8 cellular contexts compared by ENCODE assay signal in genomic region chr17:56592487-56593072, GRCh38. TPM values are rescaled to one million over a fixed set of nuclear protein-coding genes. Genes with fewer than 3 reads are reported as not detected.
DNase-seq lines count a peak whose midpoint lies in the region; ATAC-seq, FAIRE-seq and TF ChIP-seq lines count a peak whose summit lies in the region.

No MANE protein-coding gene starts in this region.

- H3K14ac ChIP-seq in trophoblast cell (ENCODE audit: low read length): peak overlapping the region; percentile 88

- TF ChIP-seq CTCF in BJ (IDR thresholded peaks at IDR 0.05; ENCODE audit: insufficient read depth, low read depth, low read length) (peak; percentile 58), heart right ventricle (IDR thresholded peaks at IDR 0.05) (peak; percentile 82 to 99 (median 96))

- FAIRE-seq in urothelium cell line (lab: Jason Lieb, UNC): peak; percentile 88

- H3K9me3 ChIP-seq in heart right ventricle: no peaks in the 10 kb centered on the region
- H3K9me3 ChIP-seq in trophoblast cell (ENCODE audit: insufficient read depth, low read depth, low read length): no peaks in the 10 kb centered on the region

- peak overlapping the region; percentile 80 for H3K4me3 Mint-ChIP-seq in activated naive CD8-positive, alpha-beta T cell

- POLR2A ChIA-PET in BJ (lab: Charles Lee): no interaction called here

- H3K27me3 Mint-ChIP-seq in activated naive CD8-positive, alpha-beta T cell: peaks cover 13% of the 10 kb centered on the region

- H3K18ac ChIP-seq in trophoblast cell (ENCODE audit: low read length): peak overlapping the region; percentile 98

- H3K23ac ChIP-seq in trophoblast cell (ENCODE audit: low read length): no peak overlapping the region

- peak overlapping the region; percentile 75 for H3K9ac ChIP-seq in trophoblast cell (ENCODE audit: low read length)

- peak overlapping the region; percentile 94 for H2BK5ac ChIP-seq in trophoblast cell (ENCODE audit: low read depth, low read length, poor library complexity)

- peak overlapping the region; percentile 77 for H3K4ac ChIP-seq in trophoblast cell (ENCODE audit: low read depth, low read length)

- H4K12ac ChIP-seq in trophoblast cell (ENCODE audit: low read depth, low read length): peak overlapping the region; percentile 95

- CTCF ChIA-PET in BJ (lab: Yijun Ruan, JAX): interaction anchor here (0.6 to 12.8 kb wide), 20 partner anchors 9 to 821 kb away, joined by 3 to 274 read pairs (median 4); no protein-coding TSS in a partner anchor

- H3K27ac ChIP-seq in heart right ventricle: no peak overlapping the region
- H3K27ac ChIP-seq in trophoblast cell (ENCODE audit: low read depth, low read length): peak overlapping the region; percentile 99

- peak overlapping the region; percentile 87 for H4K8ac ChIP-seq in trophoblast cell (ENCODE audit: low read depth, low read length)

- peak overlapping the region; percentile 44 for H2AK5ac ChIP-seq in trophoblast cell (ENCODE audit: low read length)

- no peaks in the 10 kb centered on the region for H3K9me3 Mint-ChIP-seq in activated naive CD8-positive, alpha-beta T cell (ENCODE audit: low read depth)

- 0 to 1% methylated on average over 43 of the region's 43 CpGs for WGBS in heart right ventricle, 2 donors
- no CpG with 5 or more reads among the region's 43 CpGs for WGBS in trophoblast cell (ENCODE audit: extremely low coverage, insufficient coverage, insufficient read length)

- H3K4me2 ChIP-seq in trophoblast cell (ENCODE audit: low read length): peak overlapping the region; percentile 97

- peak; percentile 57 for ATAC-seq in GM19351 (IDR thresholded peaks at IDR 0.05; ENCODE audit: unreplicated experiment)
- ATAC-seq in heart right ventricle: peak; percentile 82 to 87 (median 84)

- H3K4me1 Mint-ChIP-seq in activated naive CD8-positive, alpha-beta T cell (ENCODE audit: low read depth): peaks cover 21% of the 10 kb centered on the region

- H2BK120ac ChIP-seq in trophoblast cell (ENCODE audit: insufficient read depth, low read length, poor library complexity): peak overlapping the region; percentile 94

- intact Hi-C loops in heart right ventricle (cut with DNase I): loop anchor here (1.0 to 10.0 kb wide), 10 partner anchors 82 to 190 kb away; no protein-coding TSS in a partner anchor

- peaks cover 18% of the 10 kb centered on the region for H3K79me2 ChIP-seq in trophoblast cell (ENCODE audit: control insufficient read depth, insufficient read depth, low read length, poor library complexity)

- H3K4me1 ChIP-seq in heart right ventricle: peaks cover 13 to 48% (median 32%) of the 10 kb centered on the region in 9 donors
- H3K4me1 ChIP-seq in trophoblast cell (ENCODE audit: control insufficient read depth in 1 of 2, insufficient read depth in 2 of 2, low read length in 2 of 2): no peaks in the 10 kb centered on the region

- peak overlapping the region; percentile 99 for H2AFZ ChIP-seq in trophoblast cell (ENCODE audit: insufficient read depth, low read length, poor library complexity)

- H3K27ac Mint-ChIP-seq in activated naive CD8-positive, alpha-beta T cell: no peak overlapping the region

- H2BK12ac ChIP-seq in trophoblast cell (ENCODE audit: low read length): peak overlapping the region; percentile 95

- DNase-seq in BJ (ENCODE audit: low read depth) (no peak), HuH-7.5 (ENCODE audit: low spot score) (peak; percentile 74), SK-MEL-5 (ENCODE audit: low read depth, low spot score) (peak; percentile 52), heart right ventricle (peak; percentile 46 to 67), trophoblast cell (peak; percentile 68 to 85), urothelium cell line (ENCODE audit: low spot score) (peak; percentile 84)

- H3K79me1 ChIP-seq in trophoblast cell (ENCODE audit: low read length): peaks cover 32% of the 10 kb centered on the region

- in situ Hi-C loops in SK-MEL-5 (cut with HindIII; ENCODE audit: low pct_unique_long_range_greater_than_20kb, low sequenced_read_pairs): loop anchor here (25.0 kb wide), 1 partner anchor 120 kb away; no protein-coding TSS in a partner anchor

- H3K27me3 ChIP-seq in BJ (ENCODE audit: control insufficient read depth, insufficient read depth, low read length) (peaks cover 21% of the 10 kb centered on the region), heart right ventricle (peaks cover 0 to 89% (median 65%) of the 10 kb centered on the region in 7 donors), trophoblast cell (ENCODE audit: insufficient read depth, low read length) (no peaks in the 10 kb centered on the region)

- H3K4me3 ChIP-seq in BJ (ENCODE audit: low read depth, low read length): peak overlapping the region; percentile 49
- peak overlapping the region; percentile 30 to 78 (median 59) for H3K4me3 ChIP-seq in heart right ventricle
- peak overlapping the region; percentile 95 for H3K4me3 ChIP-seq in trophoblast cell (ENCODE audit: low read depth, low read length)

- H4K91ac ChIP-seq in trophoblast cell (ENCODE audit: low read depth, low read length): peak overlapping the region; percentile 98

- H3K36me3 ChIP-seq in BJ (ENCODE audit: control insufficient read depth, insufficient read depth, low read length): no peaks in the 10 kb centered on the region
- no peaks in the 10 kb centered on the region for H3K36me3 ChIP-seq in heart right ventricle
- peaks cover 2 to 3% of the 10 kb centered on the region in 2 experiments for H3K36me3 ChIP-seq in trophoblast cell (ENCODE audit: control insufficient read depth in 1 of 2, insufficient read depth in 2 of 2, low read length in 2 of 2)

- peaks cover 2% of the 10 kb centered on the region for H3K36me3 Mint-ChIP-seq in activated naive CD8-positive, alpha-beta T cell

RNA-seq across cellular contexts. Expression of gene NOG, which starts 0.9 kb away (rescaled TPM):
- polyA plus RNA-seq in BJ (2011; rRNA removed) (0.26 and 0.49 TPM in 2 replicates), heart right ventricle (under 1 TPM; 0.15 to 0.25 TPM)
- 0.31 and 0.38 TPM in 2 replicates for polyA minus RNA-seq in BJ (2011; rRNA and poly(A)+ RNA removed)
- total RNA-seq in SK-MEL-5 (2014; rRNA removed; shearing (Covaris generic)): not detected in 2 replicates
- 0.06 and 0.09 TPM in 2 replicates for polyA plus RNA-seq in SK-MEL-5 (2015; cell fraction: cytosol; rRNA removed)
- 0.28 TPM in 1 of 2 replicates, not detected in the other for polyA plus RNA-seq in SK-MEL-5 (2015; cell fraction: nucleus; rRNA removed)
- total RNA-seq in heart right ventricle: under 1 TPM in 9 of 10 donors, not detected in 1; 0.11 to 0.48 (median 0.16) TPM
- polyA plus RNA-seq in trophoblast cell (2013): 94.9 and 103 TPM in 2 replicates
